In the genomic region with DNA sequence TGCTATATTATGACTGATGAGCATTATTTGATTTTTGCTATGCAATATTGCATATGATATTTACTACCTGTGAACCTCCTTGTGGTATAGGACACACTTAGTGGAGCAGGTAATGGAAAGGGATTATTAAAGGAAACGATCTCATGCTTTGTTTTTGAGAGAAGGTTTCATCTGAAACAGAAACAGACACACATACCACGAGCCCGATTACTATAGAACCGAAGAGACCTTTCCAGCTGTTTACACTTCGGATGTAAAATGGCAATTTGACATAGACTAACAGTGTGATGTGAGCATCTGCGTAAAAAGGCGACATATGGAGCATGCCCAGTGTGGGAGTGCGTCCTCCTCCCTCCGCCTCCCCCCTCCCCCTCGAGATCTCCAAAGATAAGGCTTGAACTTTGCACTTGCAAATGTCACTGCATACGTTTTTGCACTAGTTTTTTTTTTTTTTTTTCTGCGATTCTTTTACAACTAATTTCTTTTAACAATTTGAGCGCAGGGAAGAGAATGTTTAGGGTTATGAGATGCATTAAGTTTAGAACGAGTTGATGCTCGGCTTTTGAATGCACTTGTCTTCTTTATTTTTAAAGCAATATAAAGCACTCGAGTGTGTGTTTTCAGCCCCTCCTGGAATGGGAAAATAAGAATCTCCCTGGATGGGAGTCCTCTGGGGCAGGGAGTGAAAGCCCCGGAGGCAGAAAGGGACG, we compare ENCODE assay signal across 8 cellular contexts.
DNase-seq lines count a peak whose midpoint lies in the region; ATAC-seq lines count a peak whose summit lies in the region.

No MANE protein-coding gene starts in this region.

- H3K9me3 Mint-ChIP-seq in activated T-helper 1 cell treated with anti-CD3 and anti-CD28 coated beads, Interleukin-12 subunit alpha, Interleukin-12 subunit beta, Interleukin-2, Interleukin-4 antibody, amounts not matched to agents 30 ng/mL and 10 ng/mL and 1 ng/mL, durations not matched to agents 14 hours and 24 hours and 36 hours, result no peaks in the 10 kb centered on the region

- H3K4me1 Mint-ChIP-seq in activated T-helper 1 cell treated with anti-CD3 and anti-CD28 coated beads, Interleukin-12 subunit alpha, Interleukin-12 subunit beta, Interleukin-2, Interleukin-4 antibody, amounts not matched to agents 30 ng/mL and 10 ng/mL and 1 ng/mL, durations not matched to agents 14 hours and 24 hours and 36 hours (ENCODE audit: low read depth), result no peaks in the 10 kb centered on the region

- DNase-seq in Right ventricle myocardium inferior (ENCODE audit: missing footprints), result no peak
- no peak for DNase-seq in left cardiac atrium
- no peak for DNase-seq in activated T-helper 1 cell treated with anti-CD3 and anti-CD28 coated beads, Interleukin-12 subunit alpha, Interleukin-12 subunit beta, Interleukin-2, Interleukin-4 antibody, amounts not matched to agents 30 ng/mL and 10 ng/mL and 1 ng/mL, durations not matched to agents 14 hours and 24 hours and 36 hours (ENCODE audit: low spot score)
- DNase-seq in left kidney (ENCODE audit: low read depth, low spot score), result peak; percentile 84
- DNase-seq in NCI-H446 (lab: John Stamatoyannopoulos, UW), result no peak
- no peak for DNase-seq in CD1c-positive myeloid dendritic cell (ENCODE audit: extremely low spot score)

- ATAC-seq in Right ventricle myocardium inferior (peak; percentile 40), left cardiac atrium (no peak), HG03442 (IDR thresholded peaks at IDR 0.05; ENCODE audit: unreplicated experiment) (peak; percentile 40), GM21526 (IDR thresholded peaks at IDR 0.05; ENCODE audit: low FRiP score, unreplicated experiment) (no peak)

- intact Hi-C loops in Right ventricle myocardium inferior (cut with DNase I), result no loop called here
- intact Hi-C loops in left cardiac atrium (cut with DNase I), result no loop called here
- intact Hi-C loops in activated T-helper 1 cell treated with anti-CD3 and anti-CD28 coated beads, Interleukin-12 subunit alpha, Interleukin-12 subunit beta, Interleukin-2, Interleukin-4 antibody, amounts not matched to agents 30 ng/mL and 10 ng/mL and 1 ng/mL, durations not matched to agents 14 hours and 24 hours and 36 hours (cut with micrococcal nuclease), result no loop called here

- H3K4me3 Mint-ChIP-seq in activated T-helper 1 cell treated with anti-CD3 and anti-CD28 coated beads, Interleukin-12 subunit alpha, Interleukin-12 subunit beta, Interleukin-2, Interleukin-4 antibody, amounts not matched to agents 30 ng/mL and 10 ng/mL and 1 ng/mL, durations not matched to agents 14 hours and 24 hours and 36 hours, result peak overlapping the region; percentile 28

- no peak overlapping the region for H3K27ac Mint-ChIP-seq in activated T-helper 1 cell treated with anti-CD3 and anti-CD28 coated beads, Interleukin-12 subunit alpha, Interleukin-12 subunit beta, Interleukin-2, Interleukin-4 antibody, amounts not matched to agents 30 ng/mL and 10 ng/mL and 1 ng/mL, durations not matched to agents 14 hours and 24 hours and 36 hours

- H3K27me3 Mint-ChIP-seq in activated T-helper 1 cell treated with anti-CD3 and anti-CD28 coated beads, Interleukin-12 subunit alpha, Interleukin-12 subunit beta, Interleukin-2, Interleukin-4 antibody, amounts not matched to agents 30 ng/mL and 10 ng/mL and 1 ng/mL, durations not matched to agents 14 hours and 24 hours and 36 hours (ENCODE audit: insufficient read depth), result peaks cover 7% of the 10 kb centered on the region

- no peaks in the 10 kb centered on the region for H3K36me3 Mint-ChIP-seq in activated T-helper 1 cell treated with anti-CD3 and anti-CD28 coated beads, Interleukin-12 subunit alpha, Interleukin-12 subunit beta, Interleukin-2, Interleukin-4 antibody, amounts not matched to agents 30 ng/mL and 10 ng/mL and 1 ng/mL, durations not matched to agents 14 hours and 24 hours and 36 hours (ENCODE audit: low read depth)

Comparison
In these comparisons a context has a peak if more than half of its experiments do, and no peak if none do; other contexts are left out.
1. ATAC-seq: peak in Right ventricle myocardium inferior (single experiment) and HG03442 (single experiment); none in left cardiac atrium (0 of 2) and GM21526 (single experiment).